In genomic region chr4:55183926-55184599, GRCh38 we compare ENCODE assay signal across 9 cellular contexts. TPM values are rescaled to one million over a fixed set of nuclear protein-coding genes. Genes with fewer than 3 reads are reported as not detected.
DNase-seq lines count a peak whose midpoint lies in the region; ATAC-seq and TF ChIP-seq lines count a peak whose summit lies in the region.
"Had no signal": no experiment of that assay in that cellular context is flagged by ENCODE, and none has a peak within 500 bp of the region (broad histone marks: within the 10 kb centered on the region; RNA-seq: fewer than 3 reads in every experiment).

No MANE protein-coding gene starts in this region.

- H3K36me3 ChIP-seq in skeletal muscle satellite cell (ENCODE audit: insufficient read depth, low read length) = no peaks in the 10 kb centered on the region
- H3K36me3 ChIP-seq: BLaER1 had no signal

- no peaks in the 10 kb centered on the region for H3K9me3 ChIP-seq in skeletal muscle satellite cell (replicated peaks; ENCODE audit: low read length)
- H3K9me3 ChIP-seq: BLaER1 had no signal

- H3K27me3 Mint-ChIP-seq in activated naive CD8-positive, alpha-beta T cell treated with anti-CD3 and anti-CD28 coated beads, Interleukin-2, amount 50 U/mL, for 24 hours = peaks cover 10% of the 10 kb centered on the region
- peaks cover 43% of the 10 kb centered on the region for H3K27me3 Mint-ChIP-seq in activated naive CD8-positive, alpha-beta T cell treated with anti-CD3 and anti-CD28 coated beads for 36 hours

- no peaks in the 10 kb centered on the region for H3K36me3 Mint-ChIP-seq in activated naive CD8-positive, alpha-beta T cell treated with anti-CD3 and anti-CD28 coated beads, Interleukin-2, amount 50 U/mL, for 24 hours (ENCODE audit: low read depth)
- H3K36me3 Mint-ChIP-seq in activated naive CD8-positive, alpha-beta T cell treated with anti-CD3 and anti-CD28 coated beads for 36 hours = no peaks in the 10 kb centered on the region

- peak; percentile 9 for TF ChIP-seq CTCF in fibroblast of the aortic adventitia (IDR thresholded peaks at IDR 0.05; ENCODE audit: insufficient read depth, low read length)

- peak overlapping the region; percentile 59 for H3K4me2 ChIP-seq in skeletal muscle satellite cell (ENCODE audit: low read length)
- H3K4me2 ChIP-seq: BLaER1 had no signal

- no peak overlapping the region for H3K27ac Mint-ChIP-seq in activated naive CD8-positive, alpha-beta T cell treated with anti-CD3 and anti-CD28 coated beads, Interleukin-2, amount 50 U/mL, for 24 hours
- H3K27ac Mint-ChIP-seq in activated naive CD8-positive, alpha-beta T cell treated with anti-CD3 and anti-CD28 coated beads for 36 hours = no peak overlapping the region

- H3K27me3 ChIP-seq in skeletal muscle satellite cell (ENCODE audit: control insufficient read depth, insufficient read depth, low read length) = no peaks in the 10 kb centered on the region
- H3K27me3 ChIP-seq: BLaER1 had no signal

- DNase-seq in activated naive CD8-positive, alpha-beta T cell treated with anti-CD3 and anti-CD28 coated beads, Interleukin-2, amount 50 U/mL, for 24 hours = peak; percentile 4
- no peak for DNase-seq in activated naive CD8-positive, alpha-beta T cell treated with anti-CD3 and anti-CD28 coated beads for 36 hours
- DNase-seq in SW480 (ENCODE audit: low spot score) (peak; percentile 76), fibroblast of the aortic adventitia (ENCODE audit: low read depth) (peak; percentile 96), NCI-H748 treated with DMSO at 0.1 percent for 48 hours (lab: John Stamatoyannopoulos, UW) (no peak), NCI-H1436 (lab: John Stamatoyannopoulos, UW) (no peak)

- no peak for ATAC-seq in activated naive CD8-positive, alpha-beta T cell treated with anti-CD3 and anti-CD28 coated beads, Interleukin-2, amount 50 U/mL, for 24 hours
- no peak for ATAC-seq in HG02973 (IDR thresholded peaks at IDR 0.05; ENCODE audit: unreplicated experiment)

- H3K4me1 ChIP-seq in skeletal muscle satellite cell (ENCODE audit: control insufficient read depth, insufficient read depth, low read length) = peaks cover 41% of the 10 kb centered on the region
- H3K4me1 ChIP-seq: BLaER1 had no signal

- no peak overlapping the region for H3K4me3 Mint-ChIP-seq in activated naive CD8-positive, alpha-beta T cell treated with anti-CD3 and anti-CD28 coated beads, Interleukin-2, amount 50 U/mL, for 24 hours
- H3K4me3 Mint-ChIP-seq in activated naive CD8-positive, alpha-beta T cell treated with anti-CD3 and anti-CD28 coated beads for 36 hours = no peak overlapping the region

- H3K4me3 ChIP-seq in fibroblast of the aortic adventitia (ENCODE audit: low read depth, low read length) (no peak overlapping the region), skeletal muscle satellite cell (ENCODE audit: low read length) (peak overlapping the region; percentile 43)
- H3K4me3 ChIP-seq: BLaER1 had no signal

- H3K9me3 Mint-ChIP-seq in activated naive CD8-positive, alpha-beta T cell treated with anti-CD3 and anti-CD28 coated beads, Interleukin-2, amount 50 U/mL, for 24 hours = no peaks in the 10 kb centered on the region
- no peaks in the 10 kb centered on the region for H3K9me3 Mint-ChIP-seq in activated naive CD8-positive, alpha-beta T cell treated with anti-CD3 and anti-CD28 coated beads for 36 hours

- H3K4me1 Mint-ChIP-seq in activated naive CD8-positive, alpha-beta T cell treated with anti-CD3 and anti-CD28 coated beads, Interleukin-2, amount 50 U/mL, for 24 hours = peaks cover 5% of the 10 kb centered on the region
- H3K4me1 Mint-ChIP-seq in activated naive CD8-positive, alpha-beta T cell treated with anti-CD3 and anti-CD28 coated beads for 36 hours = peaks cover 20% of the 10 kb centered on the region

- peak overlapping the region; percentile 46 for H3K9ac ChIP-seq in skeletal muscle satellite cell (ENCODE audit: low read depth, low read length)
- H3K9ac ChIP-seq: BLaER1 had no signal

RNA-seq across cellular contexts. Expression of gene KDR, which starts 58.7 kb away (rescaled TPM):
- total RNA-seq in activated naive CD8-positive, alpha-beta T cell treated with anti-CD3 and anti-CD28 coated beads for 36 hours = under 1 TPM; 0.08 to 0.12 TPM
- total RNA-seq in fibroblast of the aortic adventitia (ENCODE audit: low replicate concordance) = 2.5 and 10.9 TPM in 2 replicates
- 3.5 and 105 TPM in 2 replicates for total RNA-seq in skeletal muscle satellite cell (2012; rRNA removed)

Comparison
In these comparisons a context has a peak if more than half of its experiments do, and no peak if none do; other contexts are left out.
1. DNase-seq: peak in activated naive CD8-positive, alpha-beta T cell treated with anti-CD3 and anti-CD28 coated beads, Interleukin-2, amount 50 U/mL, for 24 hours (single experiment), SW480 (single experiment) and fibroblast of the aortic adventitia (single experiment); none in activated naive CD8-positive, alpha-beta T cell treated with anti-CD3 and anti-CD28 coated beads for 36 hours (single experiment), NCI-H748 treated with DMSO at 0.1 percent for 48 hours (single experiment) and NCI-H1436 (single experiment).